Comparison of ENCODE assay signal across 9 cellular contexts in the genomic region with DNA sequence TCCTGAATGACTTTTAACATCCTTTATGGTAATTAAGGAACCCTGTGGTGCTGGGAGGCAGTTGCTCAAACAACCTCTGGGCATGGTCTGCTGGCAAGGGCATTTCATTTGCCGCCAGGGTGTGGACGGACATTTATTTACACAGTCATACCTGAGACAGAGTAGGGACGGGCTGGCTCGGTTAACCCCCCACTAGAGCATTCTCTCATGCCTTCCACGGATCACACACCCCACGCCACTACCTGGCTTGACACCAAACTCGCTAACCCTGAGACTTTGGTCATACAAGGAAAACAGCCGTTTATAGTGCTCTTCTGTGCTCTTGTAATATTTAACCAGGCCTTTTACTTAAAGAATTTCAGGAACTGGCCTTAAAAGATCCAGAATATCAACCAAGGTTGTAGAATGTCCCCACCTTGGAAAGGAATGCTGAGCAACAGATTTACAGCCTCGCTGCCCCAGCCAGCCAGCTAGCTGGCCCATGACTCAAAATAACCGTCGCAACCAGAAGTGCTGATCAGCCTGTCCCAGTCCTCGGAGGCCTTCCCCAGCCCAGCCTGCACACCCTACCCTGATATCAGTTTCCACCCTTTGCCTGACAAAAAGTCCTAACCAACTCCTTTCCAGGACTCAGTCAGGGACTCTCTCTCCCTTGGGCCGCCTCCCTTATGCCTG. TPM values are rescaled to one million over a fixed set of nuclear protein-coding genes. Genes with fewer than 3 reads are reported as not detected.
DNase-seq lines count a peak whose midpoint lies in the region; ATAC-seq and TF ChIP-seq lines count a peak whose summit lies in the region.
"Had no signal": no experiment of that assay in that cellular context is flagged by ENCODE, and none has a peak within 500 bp of the region (broad histone marks: within the 10 kb centered on the region; RNA-seq: fewer than 3 reads in every experiment).

No MANE protein-coding gene starts in this region.

- H3K27me3 ChIP-seq in RWPE2 (ENCODE audit: insufficient read depth, poor library complexity, severe bottlenecking) (no peaks in the 10 kb centered on the region), upper lobe of left lung (no peaks in the 10 kb centered on the region)

- no peak overlapping the region for H3K4me3 ChIP-seq in RWPE2 (ENCODE audit: severe bottlenecking)
- no peak overlapping the region for H3K4me3 ChIP-seq in upper lobe of left lung

- no peaks in the 10 kb centered on the region for H3K36me3 ChIP-seq in RWPE2 (ENCODE audit: low read depth)
- no peaks in the 10 kb centered on the region for H3K36me3 ChIP-seq in upper lobe of left lung

- 64 to 71% methylated on average over 13 of the region's 13 CpGs for WGBS in upper lobe of left lung, 2 donors

- DNase-seq in NCI-H2107 treated with DMSO at 0.1 percent for 48 hours (lab: John Stamatoyannopoulos, UW; ENCODE audit: unreplicated experiment) (peak; percentile 54), NCI-H2107 (lab: John Stamatoyannopoulos, UW) (no peak), RWPE2 (ENCODE audit: low spot score) (peak; percentile 88), left colon (peak; percentile 85 to 93), upper lobe of left lung (peak in 1 of 2 donors; percentile 87), iPS-NIHi11 (ENCODE audit: low spot score) (no peak), hypothalamus (lab: John Stamatoyannopoulos, UW) (no peak)
- DNase-seq: activated T-cell treated with anti-CD3 and anti-CD28 coated beads, Interleukin-2, amount 50 U/mL, for 48 hours had no signal

- TF ChIP-seq CTCF in RWPE2 (IDR thresholded peaks at IDR 0.05; ENCODE audit: poor library complexity, severe bottlenecking) (peak; percentile 5), upper lobe of left lung (IDR thresholded peaks at IDR 0.05) (no peak)

- H3K27ac ChIP-seq in RWPE2 (ENCODE audit: poor library complexity, severe bottlenecking) (peak overlapping the region; percentile 99), upper lobe of left lung (peak overlapping the region; percentile 70 to 83 (median 74))

- H3K9me3 ChIP-seq in RWPE2 (ENCODE audit: severe bottlenecking) (no peaks in the 10 kb centered on the region), upper lobe of left lung (no peaks in the 10 kb centered on the region)

- peak; percentile 93 for ATAC-seq in RWPE2 (ENCODE audit: low read depth)
- peak; percentile 87 for ATAC-seq in left colon
- peak; percentile 66 to 94 for ATAC-seq in upper lobe of left lung (ENCODE audit: low FRiP score in 2 of 2)
- no peak for ATAC-seq in HG02852 (IDR thresholded peaks at IDR 0.05; ENCODE audit: unreplicated experiment)

- peak in 1 of 4 donors; percentile 39 for TF ChIP-seq POLR2A in upper lobe of left lung (IDR thresholded peaks at IDR 0.05)

- H3K4me1 ChIP-seq in RWPE2 (ENCODE audit: insufficient read depth, poor library complexity, severe bottlenecking) = peaks cover 21% of the 10 kb centered on the region
- H3K4me1 ChIP-seq in upper lobe of left lung = peaks cover 0 to 14% (median 0%) of the 10 kb centered on the region in 4 donors

- intact Hi-C loops in left colon (cut with DNase I, micrococcal nuclease) = no loop called here

- TF ChIP-seq EP300 in upper lobe of left lung (IDR thresholded peaks at IDR 0.05) = no peak

RNA-seq across cellular contexts. Expression of a gene that starts 6.5 kb away (rescaled TPM):
- total RNA-seq in left colon (100 to 1,000 TPM; 144 to 188 TPM), upper lobe of left lung (100 to 1,000 TPM; 105 to 301 (median 207) TPM)

RNA-seq across cellular contexts. Expression of a gene that starts 53.0 kb away (rescaled TPM):
- 10 to 100 TPM; 11.4 to 16.2 TPM for total RNA-seq in left colon
- 10 to 100 TPM; 11.5 to 22.8 (median 19.7) TPM for total RNA-seq in upper lobe of left lung

RNA-seq across cellular contexts. Expression of a gene that starts 53.1 kb away (rescaled TPM):
- under 1 TPM; 0.42 to 0.49 TPM for total RNA-seq in left colon
- total RNA-seq in upper lobe of left lung = under 1 TPM in 4 of 6 donors, not detected in 2; 0.40 to 0.91 (median 0.45) TPM

Comparison
In these comparisons a context has a peak if more than half of its experiments do, and no peak if none do; other contexts are left out.
1. DNase-seq: peak in NCI-H2107 treated with DMSO at 0.1 percent for 48 hours (single experiment), RWPE2 (single experiment) and left colon (2 of 2); none in NCI-H2107 (single experiment), iPS-NIHi11 (single experiment) and hypothalamus (0 of 51).